Comparison of ENCODE assay signal across 13 cellular contexts in genomic region chr1:10161121-10161520, GRCh38. TPM values are rescaled to one million over a fixed set of nuclear protein-coding genes. Genes with fewer than 3 reads are reported as not detected.
A peak's percentile ranks its signal among the peaks of the same experiment; 100 is the strongest.
DNase-seq lines count a peak whose midpoint lies in the region; ATAC-seq and TF ChIP-seq lines count a peak whose summit lies in the region.
"Had no signal": no experiment of that assay in that cellular context is flagged by ENCODE, and none has a peak within 500 bp of the region (broad histone marks: within the 10 kb centered on the region; RNA-seq: fewer than 3 reads in every experiment).

No MANE protein-coding gene starts in this region.

- TF ChIP-seq CTCF in brain (conservative IDR thresholded peaks at IDR 0.05) (no peak), hepatocyte (IDR thresholded peaks at IDR 0.05; ENCODE audit: poor library complexity) (no peak)

- H3K27me3 Mint-ChIP-seq in brain, result no peaks in the 10 kb centered on the region

- no peaks in the 10 kb centered on the region for H3K9me2 ChIP-seq in hepatocyte (replicated peaks; ENCODE audit: insufficient read depth)
- H3K9me2 ChIP-seq: SK-N-SH had no signal

- WGBS in hepatocyte (ENCODE audit: low lambda C conversion rate, missing lambda C conversion rate), result 65% methylated on average over 11 of the region's 11 CpGs

- H3K36me3 ChIP-seq in hepatocyte (replicated peaks; ENCODE audit: insufficient read depth, low read depth), result no peaks in the 10 kb centered on the region

- H2AFZ ChIP-seq in hepatocyte, result no peak overlapping the region

- peaks cover 8% of the 10 kb centered on the region for H3K4me1 ChIP-seq in hepatocyte (ENCODE audit: insufficient read depth)

- ATAC-seq in HG03520 (IDR thresholded peaks at IDR 0.05; ENCODE audit: unreplicated experiment), result no peak

- H3K27me3 ChIP-seq in hepatocyte, result no peaks in the 10 kb centered on the region

- peaks cover 49% of the 10 kb centered on the region for H3K36me3 Mint-ChIP-seq in brain

- H3K27ac Mint-ChIP-seq in brain, result peak overlapping the region; percentile 90 to 94 (median 94)
- H3K27ac Mint-ChIP-seq: activated naive CD4-positive, alpha-beta T cell treated with anti-CD3 and anti-CD28 coated beads for 36 hours had no signal

- peak overlapping the region in 2 of 5 experiments; percentile 15 to 20 for H3K4me3 Mint-ChIP-seq in brain
- H3K4me3 Mint-ChIP-seq: activated naive CD4-positive, alpha-beta T cell treated with anti-CD3 and anti-CD28 coated beads for 36 hours had no signal

- H3K4me2 ChIP-seq in hepatocyte, result no peak overlapping the region
- H3K4me2 ChIP-seq: SK-N-SH had no signal

- H3K79me2 ChIP-seq in hepatocyte, result no peaks in the 10 kb centered on the region

- H3K4me1 Mint-ChIP-seq in brain, result peaks cover 15% of the 10 kb centered on the region

- no peak overlapping the region for H3K4me3 ChIP-seq in hepatocyte

- H3K27ac ChIP-seq in hepatocyte, result peak overlapping the region; percentile 45

- H3K9me3 ChIP-seq in hepatocyte (ENCODE audit: low read depth), result no peaks in the 10 kb centered on the region
- H3K9me3 ChIP-seq: SK-N-SH had no signal

- H4K20me1 ChIP-seq in hepatocyte (ENCODE audit: insufficient read depth, poor library complexity, severe bottlenecking), result no peaks in the 10 kb centered on the region

- DNase-seq in C1 segment of cervical spinal cord (lab: John Stamatoyannopoulos, UW) (peak in 9 of 14 donors; percentile 12 to 93 (median 26)), hepatocyte (ENCODE audit: low spot score) (no peak), putamen (ENCODE audit: low spot score) (peak; percentile 64), 8988T (no peak), HK-2 (ENCODE audit: unreplicated experiment) (no peak), epidermal melanocyte (ENCODE audit: insufficient read length, low spot score) (no peak)
- DNase-seq: activated naive CD4-positive, alpha-beta T cell treated with anti-CD3 and anti-CD28 coated beads for 36 hours; DMS153; foreskin melanocyte; NCI-H2227 treated with DMSO at 0.1 percent for 48 hours; SK-N-SH had no signal

- no peaks in the 10 kb centered on the region for H3K9me3 Mint-ChIP-seq in brain
- H3K9me3 Mint-ChIP-seq: activated naive CD4-positive, alpha-beta T cell treated with anti-CD3 and anti-CD28 coated beads for 36 hours had no signal

RNA-seq across cellular contexts. Expression of gene KIF1B, which starts 49.2 kb away (rescaled TPM):
- polyA plus RNA-seq in brain (ENCODE audit: insufficient read depth, low read depth, low replicate concordance), result 87.7 TPM
- 32.7 and 37.0 TPM in 2 replicates for total RNA-seq in hepatocyte
- polyA plus RNA-seq in hepatocyte, result 14.6 and 15.4 TPM in 2 replicates

Comparison
In these comparisons a context has a peak if more than half of its experiments do, and no peak if none do; other contexts are left out.
1. DNase-seq: peak in C1 segment of cervical spinal cord (9 of 14) and putamen (single experiment); none in hepatocyte (single experiment), 8988T (single experiment), HK-2 (single experiment) and epidermal melanocyte (single experiment).